Comparison of ENCODE assay signal across 18 cellular contexts in genomic region chr13:23443878-23444277, GRCh38. TPM values are rescaled to one million over a fixed set of nuclear protein-coding genes. Genes with fewer than 3 reads are reported as not detected.
DNase-seq lines count a peak whose midpoint lies in the region; ATAC-seq and TF ChIP-seq lines count a peak whose summit lies in the region.
"Had no signal": no experiment of that assay in that cellular context is flagged by ENCODE, and none has a peak within 500 bp of the region (broad histone marks: within the 10 kb centered on the region; RNA-seq: fewer than 3 reads in every experiment).

No MANE protein-coding gene starts in this region.

- DNase-seq in NCI-H1417 (lab: John Stamatoyannopoulos, UW), result peak; percentile 17 to 73 (median 72)
- DNase-seq in NCI-H1417 treated with DMSO at 0.1 percent for 48 hours (lab: John Stamatoyannopoulos, UW), result no peak
- peak; percentile 55 for DNase-seq in NCI-H510A treated with DMSO at 0.1 percent for 48 hours (lab: John Stamatoyannopoulos, UW)
- no peak for DNase-seq in chondrocyte (ENCODE audit: low spot score)
- DNase-seq in activated CD4-positive, alpha-beta T cell treated with anti-CD3 and anti-CD28 coated beads, Interleukin-2, amount 50 U/mL, for 1 hour, result no peak
- DNase-seq in activated CD4-positive, alpha-beta T cell treated with anti-CD3 and anti-CD28 coated beads, Interleukin-2, amount 50 U/mL, for 48 hours, result no peak
- DNase-seq: 8988T; BE2C; Calu3; CD4-positive, alpha-beta T cell; DMS79 treated with DMSO at 0.1 percent for 48 hours; NCI-H1105; NCI-H1930; NCI-H748 treated with DMSO at 0.1 percent for 48 hours; PC-9 had no signal

- ATAC-seq in HG02852 (IDR thresholded peaks at IDR 0.05; ENCODE audit: unreplicated experiment), result no peak
- no peak for ATAC-seq in GM18520 (IDR thresholded peaks at IDR 0.05; ENCODE audit: unreplicated experiment)
- ATAC-seq: HCT116 had no signal

- H3K4me3 Mint-ChIP-seq in chondrocyte (ENCODE audit: unreplicated experiment), result no peak overlapping the region
- H3K4me3 Mint-ChIP-seq: CD4-positive, alpha-beta T cell had no signal

- H3K4me1 Mint-ChIP-seq in chondrocyte (ENCODE audit: low read depth), result peaks cover 13% of the 10 kb centered on the region

- H3K27ac Mint-ChIP-seq in chondrocyte (ENCODE audit: unreplicated experiment), result peak overlapping the region; percentile 58
- H3K27ac Mint-ChIP-seq: CD4-positive, alpha-beta T cell had no signal

- H3K9me3 Mint-ChIP-seq in chondrocyte (ENCODE audit: low read depth), result no peaks in the 10 kb centered on the region
- H3K9me3 Mint-ChIP-seq: CD4-positive, alpha-beta T cell had no signal

- H3K27me3 Mint-ChIP-seq in chondrocyte (ENCODE audit: low read depth), result no peaks in the 10 kb centered on the region
- H3K27me3 Mint-ChIP-seq: CD4-positive, alpha-beta T cell had no signal

- H3K36me3 Mint-ChIP-seq in chondrocyte (ENCODE audit: low read depth), result no peaks in the 10 kb centered on the region

- no peak for TF ChIP-seq CTCF in chondrocyte (IDR thresholded peaks at IDR 0.05)

RNA-seq across cellular contexts. Expression of gene SACS, which starts 10.4 kb away (rescaled TPM):
- total RNA-seq in chondrocyte, result 67.7 to 87.9 TPM (median 85.8 TPM) in 3 replicates

Comparison
In these comparisons a context has a peak if more than half of its experiments do, and no peak if none do; other contexts are left out.
1. DNase-seq: peak in NCI-H1417 (3 of 3) and NCI-H510A treated with DMSO at 0.1 percent for 48 hours (single experiment); none in NCI-H1417 treated with DMSO at 0.1 percent for 48 hours (single experiment), chondrocyte (single experiment), activated CD4-positive, alpha-beta T cell treated with anti-CD3 and anti-CD28 coated beads, Interleukin-2, amount 50 U/mL, for 1 hour (single experiment) and activated CD4-positive, alpha-beta T cell treated with anti-CD3 and anti-CD28 coated beads, Interleukin-2, amount 50 U/mL, for 48 hours (0 of 2).